In genomic region chr3:60095511-60095910, GRCh38 we compare ENCODE assay signal across 22 cellular contexts.
"Had no signal": no experiment of that assay in that cellular context is flagged by ENCODE, and none has a peak within 500 bp of the region (broad histone marks: within the 10 kb centered on the region; RNA-seq: fewer than 3 reads in every experiment).

No MANE protein-coding gene starts in this region.

- H3K4me1 ChIP-seq: lower lobe of right lung, thyroid gland had no signal

- ATAC-seq: activated naive CD4-positive, alpha-beta T cell treated with anti-CD3 and anti-CD28 coated beads, Interleukin-2, amount 50 U/mL, for 72 hours; activated T-helper 17 cell treated with anti-CD3 and anti-CD28 coated beads, Interleukin-2, amount 50 U/mL, for 72 hours; esophagus mucosa; left lobe of liver; lower lobe of right lung; natural killer cell; right cardiac atrium had no signal

- H3K9me3 ChIP-seq: lower lobe of right lung, thyroid gland had no signal

- DNase-seq: activated CD4-positive, alpha-beta T cell treated with anti-CD3 and anti-CD28 coated beads for 1 hour; activated CD4-positive, alpha-beta T cell treated with anti-CD3 and anti-CD28 coated beads, Interleukin-2, amount 50 U/mL, for 1 hour; activated CD8-positive, alpha-beta memory T cell treated with anti-CD3 and anti-CD28 coated beads for 24 hours; activated CD8-positive, alpha-beta memory T cell treated with anti-CD3 and anti-CD28 coated beads, Interleukin-2, amount 50 U/mL, for 4 hours; activated T-cell treated with anti-CD3 and anti-CD28 coated beads, Interleukin-2, amount 50 U/mL, for 24 hours; brain microvascular endothelial cell; caudate nucleus; dermis blood vessel endothelial cell; effector CD8-positive, alpha-beta T cell; foreskin melanocyte; immature natural killer cell; lower lobe of right lung; natural killer cell; right cardiac atrium; stimulated activated CD4-positive, alpha-beta T cell treated with anti-CD3 and anti-CD28 coated beads, Interleukin-12 subunit alpha, Interleukin-12 subunit beta, amount 100 ng/mL, for 4 hours; substantia nigra; thyroid gland had no signal

- H3K27ac ChIP-seq: brain microvascular endothelial cell, hepatocyte, lower lobe of right lung, thyroid gland had no signal

- H3K27me3 ChIP-seq: brain microvascular endothelial cell, hepatocyte, thyroid gland had no signal

- H3K36me3 ChIP-seq: brain microvascular endothelial cell, lower lobe of right lung, thyroid gland had no signal

- H3K4me3 ChIP-seq: hepatocyte, lower lobe of right lung, thyroid gland had no signal
